In genomic region chr12:116213885-116214527, GRCh38 we compare ENCODE assay signal across 19 cellular contexts.
"Had no signal": no experiment of that assay in that cellular context is flagged by ENCODE, and none has a peak within 500 bp of the region (broad histone marks: within the 10 kb centered on the region; RNA-seq: fewer than 3 reads in every experiment).

No MANE protein-coding gene starts in this region.

- H3K4me3 ChIP-seq: ascending aorta, breast epithelium, esophagus muscularis mucosa, prostate gland, skin epidermis, tibial nerve, vagina had no signal

- H3K4me3 Mint-ChIP-seq: activated CD4-positive, alpha-beta T cell treated with anti-CD3 and anti-CD28 coated beads, Interleukin-2, amount 10 ng/mL, durations not matched to agents 7 days and 5 days; activated naive CD8-positive, alpha-beta T cell treated with anti-CD3 and anti-CD28 coated beads, Interleukin-2, amount 50 U/mL, for 24 hours; nephron; T-helper 2 cell treated with Interferon-gamma antibody and Interleukin-4, amounts not matched to agents 5 μg/mL and 100 μg/mL, for 36 hours had no signal

- H3K27me3 ChIP-seq: ascending aorta, breast epithelium, esophagus muscularis mucosa, tibial nerve, vagina had no signal

- H3K27ac ChIP-seq: ascending aorta, breast epithelium, esophagus muscularis mucosa, prostate gland, skin epidermis, tibial nerve, vagina had no signal

- H3K4me1 ChIP-seq: breast epithelium, prostate gland had no signal

- ATAC-seq: activated naive CD8-positive, alpha-beta T cell treated with anti-CD3 and anti-CD28 coated beads, Interleukin-2, amount 50 U/mL, for 24 hours; right cardiac atrium had no signal

- H3K36me3 ChIP-seq: ascending aorta, breast epithelium, esophagus muscularis mucosa, prostate gland, tibial nerve, vagina had no signal

- H3K27me3 Mint-ChIP-seq: activated CD4-positive, alpha-beta T cell treated with anti-CD3 and anti-CD28 coated beads, Interleukin-2, amount 10 ng/mL, durations not matched to agents 7 days and 5 days; activated naive CD8-positive, alpha-beta T cell treated with anti-CD3 and anti-CD28 coated beads, Interleukin-2, amount 50 U/mL, for 24 hours had no signal

- H3K9me3 Mint-ChIP-seq: activated CD4-positive, alpha-beta T cell treated with anti-CD3 and anti-CD28 coated beads, Interleukin-2, amount 10 ng/mL, durations not matched to agents 7 days and 5 days; activated naive CD8-positive, alpha-beta T cell treated with anti-CD3 and anti-CD28 coated beads, Interleukin-2, amount 50 U/mL, for 24 hours; nephron; T-helper 2 cell treated with Interferon-gamma antibody and Interleukin-4, amounts not matched to agents 5 μg/mL and 100 μg/mL, for 36 hours had no signal

- H3K9me3 ChIP-seq: ascending aorta, breast epithelium, esophagus muscularis mucosa, prostate gland, tibial nerve, vagina had no signal

- H3K27ac Mint-ChIP-seq: activated CD4-positive, alpha-beta T cell treated with anti-CD3 and anti-CD28 coated beads, Interleukin-2, amount 10 ng/mL, durations not matched to agents 7 days and 5 days; activated naive CD8-positive, alpha-beta T cell treated with anti-CD3 and anti-CD28 coated beads, Interleukin-2, amount 50 U/mL, for 24 hours; nephron; T-helper 2 cell treated with Interferon-gamma antibody and Interleukin-4, amounts not matched to agents 5 μg/mL and 100 μg/mL, for 36 hours had no signal

- DNase-seq: activated CD4-positive, alpha-beta T cell treated with anti-CD3 and anti-CD28 coated beads, Interleukin-2, amount 10 ng/mL, durations not matched to agents 7 days and 5 days; activated CD4-positive, CD25-positive, alpha-beta regulatory T cell; activated CD8-positive, alpha-beta memory T cell treated with anti-CD3 and anti-CD28 coated beads for 24 hours; activated naive CD4-positive, alpha-beta T cell; activated naive CD8-positive, alpha-beta T cell treated with anti-CD3 and anti-CD28 coated beads, Interleukin-2, amount 50 U/mL, for 24 hours; mesendoderm; right cardiac atrium; stimulated activated CD4-positive, alpha-beta T cell treated with anti-CD3 and anti-CD28 coated beads, Interleukin-15, amount 100 ng/mL, for 24 hours; stimulated activated CD4-positive, alpha-beta T cell treated with anti-CD3 and anti-CD28 coated beads, Interleukin-4, amount 100 ng/mL, for 24 hours; stimulated activated naive CD4-positive, alpha-beta T cell had no signal
